Comparison of ENCODE assay signal across 2 cellular contexts in genomic region chr10:100038561-100039071, GRCh38.
TF ChIP-seq lines count a peak whose summit lies in the region.

No MANE protein-coding gene starts in this region.

TF ChIP-seq in IMR-90, 13 proteins besides CTCF, POLR2A, EP300 and RAD21:
- TF ChIP-seq SMC3 (IDR thresholded peaks at IDR 0.05; ENCODE audit: low read depth, low read length) (no peak), ELK1 (IDR thresholded peaks at IDR 0.05; ENCODE audit: borderline replicate concordance, low read depth, low read length) (no peak), BHLHE40 (IDR thresholded peaks at IDR 0.05; ENCODE audit: low read depth, low read length) (no peak), MAZ (IDR thresholded peaks at IDR 0.05; ENCODE audit: borderline replicate concordance, low read depth, low read length) (no peak), NFE2L2 (IDR thresholded peaks at IDR 0.05; ENCODE audit: low read depth, low read length) (no peak), CHD1 (IDR thresholded peaks at IDR 0.05; ENCODE audit: low read depth, low read length) (no peak), CEBPB (IDR thresholded peaks at IDR 0.05; ENCODE audit: low read depth, low read length) (no peak), RFX5 (IDR thresholded peaks at IDR 0.05; ENCODE audit: low read depth, low read length) (no peak), FOS (IDR thresholded peaks at IDR 0.05; ENCODE audit: low read depth, low read length) (no peak), USF2 (IDR thresholded peaks at IDR 0.05; ENCODE audit: low read depth, low read length) (no peak)

TF ChIP-seq in endothelial cell of umbilical vein, 7 proteins besides CTCF, POLR2A, EP300 and RAD21:
- no peak for TF ChIP-seq GATA2 (IDR thresholded peaks at IDR 0.05; ENCODE audit: insufficient read depth, insufficient read length, low read depth, low read length)
- TF ChIP-seq MYC (IDR thresholded peaks at IDR 0.05; ENCODE audit: low read depth, low read length): no peak
- TF ChIP-seq JUN (IDR thresholded peaks at IDR 0.05; ENCODE audit: borderline replicate concordance, insufficient read depth, insufficient read length, low read depth): no peak
- no peak for TF ChIP-seq POLR2AphosphoS5 (IDR thresholded peaks at IDR 0.05; ENCODE audit: insufficient read depth, low read depth, low read length)
- no peak for TF ChIP-seq EZH2 (IDR thresholded peaks at IDR 0.05; ENCODE audit: borderline replicate concordance, low read depth, low read length, severe bottlenecking)
- no peak for TF ChIP-seq MAX (IDR thresholded peaks at IDR 0.05; ENCODE audit: insufficient read depth, insufficient read length)
- TF ChIP-seq FOS (IDR thresholded peaks at IDR 0.05; ENCODE audit: borderline replicate concordance, insufficient read depth, low read length): no peak
